Comparison of ENCODE assay signal across 9 cellular contexts in genomic region chr19:48646192-48646911, GRCh38. TPM values are rescaled to one million over a fixed set of nuclear protein-coding genes. Genes with fewer than 3 reads are reported as not detected.
DNase-seq lines count a peak whose midpoint lies in the region; ATAC-seq and TF ChIP-seq lines count a peak whose summit lies in the region.
"Had no signal": no experiment of that assay in that cellular context is flagged by ENCODE, and none has a peak within 500 bp of the region (broad histone marks: within the 10 kb centered on the region; RNA-seq: fewer than 3 reads in every experiment).

No MANE protein-coding gene starts in this region.

- peak overlapping the region; percentile 82 for H3K9ac ChIP-seq in muscle layer of colon (ENCODE audit: low read length)

- H3K4me3 Mint-ChIP-seq in CD8-positive, alpha-beta T cell, result peak overlapping the region; percentile 93

- H3K4me1 ChIP-seq in CD8-positive, alpha-beta T cell (ENCODE audit: insufficient read depth, low read length), result peaks cover 32% of the 10 kb centered on the region
- peaks cover 29% of the 10 kb centered on the region for H3K4me1 ChIP-seq in OCI-LY7 (ENCODE audit: insufficient read depth, low read length, poor library complexity, severe bottlenecking)
- H3K4me1 ChIP-seq in muscle layer of colon (ENCODE audit: insufficient read depth, low read length), result peaks cover 21% of the 10 kb centered on the region

- H3K4me3 ChIP-seq in CD8-positive, alpha-beta T cell (ENCODE audit: low read depth, low read length), result peak overlapping the region; percentile 98
- peak overlapping the region; percentile 66 for H3K4me3 ChIP-seq in OCI-LY7 (ENCODE audit: low read depth, low read length, poor library complexity, severe bottlenecking)
- H3K4me3 ChIP-seq in epithelial cell of proximal tubule (ENCODE audit: low read depth, low read length), result peak overlapping the region; percentile 75
- H3K4me3 ChIP-seq in muscle layer of colon (ENCODE audit: low read depth in 1 of 2, low read length in 2 of 2), result peak overlapping the region; percentile 66 to 86

- intact Hi-C loops in CD8-positive, alpha-beta T cell (cut with DNase I, micrococcal nuclease), result loop anchor here (1.0 to 10.0 kb wide), 18 partner anchors 8 to 473 kb away; partner anchors contain the start of genes C19orf73 (in 1 of the 2), DBP (in 1 of the 2), FTL (in 1 of the 2) and PPFIA3 (in 1 of the 2)
- intact Hi-C loops in OCI-LY7 (cut with micrococcal nuclease; ENCODE audit: unreplicated experiment), result loop anchor here (1.0 to 5.0 kb wide), 4 partner anchors 29 to 326 kb away; no protein-coding TSS in a partner anchor

- peaks cover 47% of the 10 kb centered on the region for H3K4me1 Mint-ChIP-seq in CD8-positive, alpha-beta T cell (ENCODE audit: low read depth)

- no peaks in the 10 kb centered on the region for H3K36me3 ChIP-seq in CD8-positive, alpha-beta T cell (ENCODE audit: insufficient read depth, low read length)
- H3K36me3 ChIP-seq in OCI-LY7 (ENCODE audit: insufficient read depth, low read length) (no peaks in the 10 kb centered on the region), muscle layer of colon (ENCODE audit: insufficient read depth, low read length) (no peaks in the 10 kb centered on the region)

- no peaks in the 10 kb centered on the region for H3K27me3 Mint-ChIP-seq in CD8-positive, alpha-beta T cell (ENCODE audit: low read depth)

- peak; percentile 84 for ATAC-seq in CD8-positive, alpha-beta T cell
- ATAC-seq in GM21381 (IDR thresholded peaks at IDR 0.05; ENCODE audit: unreplicated experiment), result peak; percentile 79

- BruUV-seq in OCI-LY7 (replicated peaks; lab: Mats Ljungman, UMichigan), result no TSS peak

- no peaks in the 10 kb centered on the region for H3K9me3 Mint-ChIP-seq in CD8-positive, alpha-beta T cell

- POLR2A ChIA-PET in CD8-positive, alpha-beta T cell (lab: Charles Lee), result interaction anchor here (0.6 to 2.4 kb wide), 10 partner anchors 9 to 319 kb away, joined by 3 to 17 read pairs (median 8); partner anchors contain the start of genes DBP and FTL
- POLR2A ChIA-PET in OCI-LY7 (lab: Charles Lee), result interaction anchor here (0.7 kb wide), 1 partner anchor 1351 kb away, joined by 3 read pairs; no protein-coding TSS in a partner anchor

- peak; percentile 87 to 97 (median 91) for DNase-seq in CD8-positive, alpha-beta T cell
- DNase-seq in HuH-7.5 (ENCODE audit: low spot score) (peak; percentile 96), OCI-LY7 (ENCODE audit: low spot score) (peak; percentile 92), activated T-cell treated with anti-CD3 and anti-CD28 coated beads for 24 hours (ENCODE audit: low read depth) (peak; percentile 86), epithelial cell of proximal tubule (ENCODE audit: low read depth) (no peak)
- peak; percentile 92 for DNase-seq in stimulated activated CD8-positive, alpha-beta memory T cell treated with anti-CD3 and anti-CD28 coated beads, Interleukin-4, amount 100 ng/mL, for 48 hours

- no peaks in the 10 kb centered on the region for H3K27me3 ChIP-seq in CD8-positive, alpha-beta T cell (ENCODE audit: insufficient read depth, low read length)
- no peaks in the 10 kb centered on the region for H3K27me3 ChIP-seq in muscle layer of colon (ENCODE audit: control insufficient read depth in 1 of 2, insufficient read depth in 2 of 2, low read length in 2 of 2)

- H3K27ac ChIP-seq in CD8-positive, alpha-beta T cell (ENCODE audit: low read depth, low read length), result peak overlapping the region; percentile 80
- H3K27ac ChIP-seq in OCI-LY7 (ENCODE audit: low read depth, low read length, poor library complexity, severe bottlenecking) (peak overlapping the region; percentile 25), muscle layer of colon (ENCODE audit: low read depth, low read length) (peak overlapping the region; percentile 89)
- H3K27ac ChIP-seq: epithelial cell of prostate had no signal

- H3K27ac Mint-ChIP-seq in CD8-positive, alpha-beta T cell, result peak overlapping the region; percentile 99

- TF ChIP-seq CTCF in CD8-positive, alpha-beta T cell (IDR thresholded peaks at IDR 0.05), result peak; percentile 77
- TF ChIP-seq CTCF in OCI-LY7 (conservative IDR thresholded peaks at IDR 0.05; ENCODE audit: low read length) (peak; percentile 83), epithelial cell of proximal tubule (conservative IDR thresholded peaks at IDR 0.05; ENCODE audit: low read depth, low read length) (peak; percentile 72)

- H2AFZ ChIP-seq in OCI-LY7 (ENCODE audit: low read length), result peak overlapping the region; percentile 95

- no peaks in the 10 kb centered on the region for H3K36me3 Mint-ChIP-seq in CD8-positive, alpha-beta T cell

- no peaks in the 10 kb centered on the region for H4K20me1 ChIP-seq in OCI-LY7 (ENCODE audit: insufficient read depth, low read length)

- H3K79me2 ChIP-seq in OCI-LY7 (ENCODE audit: insufficient read depth, low read depth, low read length), result no peaks in the 10 kb centered on the region

- H3K9me3 ChIP-seq in CD8-positive, alpha-beta T cell (ENCODE audit: low read length), result no peaks in the 10 kb centered on the region
- no peaks in the 10 kb centered on the region for H3K9me3 ChIP-seq in OCI-LY7 (ENCODE audit: low read length)
- H3K9me3 ChIP-seq in muscle layer of colon (ENCODE audit: low read length), result no peaks in the 10 kb centered on the region

- no peaks in the 10 kb centered on the region for H3K9me2 ChIP-seq in OCI-LY7 (ENCODE audit: insufficient read depth, low read length)

- CTCF ChIA-PET in CD8-positive, alpha-beta T cell (lab: Charles Lee), result interaction anchor here (0.7 to 4.0 kb wide), 17 partner anchors 9 to 196 kb away, joined by 3 to 39 read pairs (median 6); partner anchors contain the start of genes DBP and HSD17B14
- CTCF ChIA-PET in OCI-LY7 (lab: Charles Lee; ENCODE audit: unreplicated experiment), result no interaction called here

- H3K4me2 ChIP-seq in OCI-LY7 (ENCODE audit: low read length), result peak overlapping the region; percentile 92

RNA-seq across cellular contexts. Expression of gene CA11, which starts 0.4 kb away (rescaled TPM):
- 10 to 100 TPM; 10.3 to 11.2 TPM for total RNA-seq in CD8-positive, alpha-beta T cell
- 2.5 and 2.7 TPM in 2 replicates for total RNA-seq in OCI-LY7 (2014; rRNA removed; shearing (Covaris generic))
- total RNA-seq in OCI-LY7 (2022) (4.6 and 10.8 TPM in 2 replicates), epithelial cell of proximal tubule (0.22 and 6.6 TPM in 2 replicates)

RNA-seq across cellular contexts. Expression of gene DBP, which starts 9.2 kb away (rescaled TPM):
- 10 to 100 TPM; 24.8 to 25.6 TPM for total RNA-seq in CD8-positive, alpha-beta T cell
- 20.8 and 35.6 TPM in 2 replicates for total RNA-seq in OCI-LY7 (2014; rRNA removed; shearing (Covaris generic))
- 15.7 and 19.0 TPM in 2 replicates for total RNA-seq in OCI-LY7 (2022)
- total RNA-seq in epithelial cell of proximal tubule, result 1.3 and 5.9 TPM in 2 replicates

RNA-seq across cellular contexts. Expression of gene NTN5, which starts 26.5 kb away (rescaled TPM):
- 1 to 10 TPM; 2.4 to 2.7 TPM for total RNA-seq in CD8-positive, alpha-beta T cell
- 0.16 TPM in 1 of 2 replicates, not detected in the other for total RNA-seq in OCI-LY7 (2014; rRNA removed; shearing (Covaris generic))
- total RNA-seq in OCI-LY7 (2022) (0.20 and 0.53 TPM in 2 replicates), epithelial cell of proximal tubule (not detected in 2 replicates)

RNA-seq across cellular contexts. Expression of gene SPHK2, which starts 27.0 kb away (rescaled TPM):
- 10 to 100 TPM; 15.6 to 17.6 TPM for total RNA-seq in CD8-positive, alpha-beta T cell
- 12.4 and 18.2 TPM in 2 replicates for total RNA-seq in OCI-LY7 (2014; rRNA removed; shearing (Covaris generic))
- total RNA-seq in OCI-LY7 (2022), result 33.3 and 34.8 TPM in 2 replicates
- total RNA-seq in epithelial cell of proximal tubule, result 13.0 and 14.5 TPM in 2 replicates

RNA-seq across cellular contexts. Expression of gene RPL18, which starts 27.4 kb away (rescaled TPM):
- 1,000 to 10,000 TPM; 2,604 to 2,657 TPM for total RNA-seq in CD8-positive, alpha-beta T cell
- 3,527 and 5,064 TPM in 2 replicates for total RNA-seq in OCI-LY7 (2014; rRNA removed; shearing (Covaris generic))
- total RNA-seq in OCI-LY7 (2022) (1,333 and 1,494 TPM in 2 replicates), epithelial cell of proximal tubule (2,819 and 2,927 TPM in 2 replicates)

Comparison
In these comparisons a context has a peak if more than half of its experiments do, and no peak if none do; other contexts are left out.
1. H3K27ac ChIP-seq: peak in every context shown above with its lines; median percentile 89 in muscle layer of colon; 80 in CD8-positive, alpha-beta T cell; 25 in OCI-LY7.